In genomic region chr7:139016931-139017511, GRCh38 we compare ENCODE assay signal across 8 cellular contexts. TPM values are rescaled to one million over a fixed set of nuclear protein-coding genes. Genes with fewer than 3 reads are reported as not detected.
DNase-seq lines count a peak whose midpoint lies in the region; FAIRE-seq and TF ChIP-seq lines count a peak whose summit lies in the region.

No MANE protein-coding gene starts in this region.

- no peak overlapping the region for H3K27ac ChIP-seq in vagina

- H3K36me3 ChIP-seq in vagina = no peaks in the 10 kb centered on the region

- intact Hi-C loops in vagina (cut with DNase I) = no loop called here

- DNase-seq in GF-D8 (lab: John Stamatoyannopoulos, UW) (peak; percentile 29), GOT3 (lab: John Stamatoyannopoulos, UW) (peak; percentile 15), M059J (ENCODE audit: low read depth) (peak; percentile 77), SHP77 treated with DMSO at 0.1 percent for 48 hours (lab: John Stamatoyannopoulos, UW) (peak; percentile 35), frontal cortex (ENCODE audit: low spot score in 2 of 2) (peak; percentile 41 to 72), pons (ENCODE audit: low spot score) (peak; percentile 80), vagina (ENCODE audit: extremely low spot score in 2 of 2) (peak in 1 of 2 donors; percentile 28)
- DNase-seq in activated T-helper 9 cell treated with anti-CD3 and anti-CD28 coated beads, Interleukin-2, amount 50 U/mL, for 16 hours (ENCODE audit: low read depth) = peak; percentile 33

- peak; percentile 29 to 48 (median 35) for TF ChIP-seq CTCF in vagina (IDR thresholded peaks at IDR 0.05)

- no peaks in the 10 kb centered on the region for H3K9me3 ChIP-seq in vagina

- no peak overlapping the region for H3K4me3 ChIP-seq in vagina

- no peak for TF ChIP-seq POLR2A in vagina (IDR thresholded peaks at IDR 0.05)

- FAIRE-seq in frontal cortex (lab: Jason Lieb, UNC) = no peak

- no peaks in the 10 kb centered on the region for H3K27me3 ChIP-seq in vagina

- no peaks in the 10 kb centered on the region for H3K4me1 ChIP-seq in vagina

RNA-seq across cellular contexts. Expression of gene ZC3HAV1L, which starts 18.8 kb away (rescaled TPM):
- 0.96 and 4.6 TPM in 2 replicates for total RNA-seq in M059J (2014; rRNA removed; shearing (Covaris generic))
- total RNA-seq in frontal cortex (5.7 TPM), vagina (55.7 TPM)

RNA-seq across cellular contexts. Expression of gene KIAA1549, which starts 35.8 kb away (rescaled TPM):
- total RNA-seq in M059J (2014; rRNA removed; shearing (Covaris generic)) = 2.6 and 3.9 TPM in 2 replicates
- total RNA-seq in frontal cortex (21.6 TPM), vagina (2.9 TPM)
